Comparison of ENCODE assay signal across 8 cellular contexts in genomic region chr2:46471-47345, GRCh38. TPM values are rescaled to one million over a fixed set of nuclear protein-coding genes. Genes with fewer than 3 reads are reported as not detected.
DNase-seq lines count a peak whose midpoint lies in the region; ATAC-seq and TF ChIP-seq lines count a peak whose summit lies in the region.

TSS of gene FAM110C (minus strand) at chr2:46505. CDS start at chr2:46385, 120 bp downstream.

- H3K27me3 Mint-ChIP-seq in CD14-positive monocyte (ENCODE audit: low read depth in 3 of 3): peaks cover 53 to 70% (median 59%) of the 10 kb centered on the region in 3 donors

- peak within 1 kb of the TSS in 1 of 7 donors; percentile 24 for H3K27ac Mint-ChIP-seq in CD14-positive monocyte

- H3K9me3 Mint-ChIP-seq in CD14-positive monocyte: peaks cover 2 to 20% (median 8%) of the 10 kb centered on the region in 7 donors

- no peak for TF ChIP-seq CTCF in CD14-positive monocyte (IDR thresholded peaks at IDR 0.05)

- intact Hi-C loops in CD14-positive monocyte (cut with micrococcal nuclease): no loop called here
- intact Hi-C loops in left ventricle myocardium superior (cut with micrococcal nuclease): no loop called here
- intact Hi-C loops in posterior vena cava (cut with DNase I): no loop called here

- H3K4me1 Mint-ChIP-seq in CD14-positive monocyte: no peaks in the 10 kb centered on the region

- peaks cover 0 to 2% of the 10 kb centered on the region in 2 donors for H3K36me3 Mint-ChIP-seq in CD14-positive monocyte

- H3K4me3 Mint-ChIP-seq in CD14-positive monocyte: peak within 1 kb of the TSS; percentile 42 to 76

- ATAC-seq in left ventricle myocardium superior (peak; percentile 94), HG03457 (IDR thresholded peaks at IDR 0.05; ENCODE audit: unreplicated experiment) (no peak)

- DNase-seq in CD14-positive monocyte (ENCODE audit: low spot score) (no peak), NCI-H510A (lab: John Stamatoyannopoulos, UW) (peak; percentile 48), left ventricle myocardium superior (peak; percentile 84), posterior vena cava (ENCODE audit: low spot score) (peak; percentile 90), NCI-H128 (lab: John Stamatoyannopoulos, UW; ENCODE audit: unreplicated experiment) (no peak), putamen (ENCODE audit: low spot score) (no peak)
- DNase-seq in activated naive CD4-positive, alpha-beta T cell treated with anti-CD3 and anti-CD28 coated beads, Interleukin-2, amount 50 U/mL, for 16 hours: peak; percentile 36

RNA-seq across cellular contexts. Expression of gene FAM110C, which starts in this region (rescaled TPM):
- not detected for polyA plus RNA-seq in CD14-positive monocyte
- total RNA-seq in left ventricle myocardium superior (5.2 TPM), posterior vena cava (1 to 10 TPM; 1.3 to 2.5 TPM)

Comparison
In these comparisons a context has a peak if more than half of its experiments do, and no peak if none do; other contexts are left out.
1. DNase-seq: peak in NCI-H510A (single experiment), activated naive CD4-positive, alpha-beta T cell treated with anti-CD3 and anti-CD28 coated beads, Interleukin-2, amount 50 U/mL, for 16 hours (single experiment), left ventricle myocardium superior (single experiment) and posterior vena cava (single experiment); none in CD14-positive monocyte (single experiment), NCI-H128 (single experiment) and putamen (single experiment).